ENCODE assay signal across 19 cellular contexts in genomic region chr17:72396121-72396520, GRCh38.
DNase-seq lines count a peak whose midpoint lies in the region; ATAC-seq, FAIRE-seq and TF ChIP-seq lines count a peak whose summit lies in the region.
"Had no signal": no experiment of that assay in that cellular context is flagged by ENCODE, and none has a peak within 500 bp of the region (broad histone marks: within the 10 kb centered on the region; RNA-seq: fewer than 3 reads in every experiment).

No MANE protein-coding gene starts in this region.

- no TSS peak for BruUV-seq in IMR-90 (replicated peaks; lab: Mats Ljungman, UMichigan)
- no TSS peak for BruUV-seq in PC-9 (replicated peaks; lab: Mats Ljungman, UMichigan)

- H2BK20ac ChIP-seq in IMR-90 (ENCODE audit: low read depth, low read length): peak overlapping the region; percentile 97

- no peak overlapping the region for H3K56ac ChIP-seq in IMR-90 (ENCODE audit: extremely low read depth, insufficient read depth, low read length)

- DNase-seq in A549 (ENCODE audit: low read depth in 1 of 2, low spot score in 1 of 2) (no peak), IMR-90 (no peak), RWPE2 (ENCODE audit: low spot score) (no peak), PC-9 (no peak), NOMO-1 treated with dmso at 0.1 percent for 144 hours (lab: John Stamatoyannopoulos, UW; ENCODE audit: unreplicated experiment) (no peak)
- DNase-seq in stimulated activated CD4-positive, alpha-beta T cell treated with anti-CD3 and anti-CD28 coated beads, Interleukin-2, amount 100 ng/mL, for 24 hours: no peak
- DNase-seq: 8988T; C1 segment of cervical spinal cord; CD4-positive, alpha-beta memory T cell; COR-L47; DMS153; DND-41; GDM1; GOT3; HFFc6 had no signal

- peak overlapping the region; percentile 2 to 85; a peak in 3 of 6 replicates for H3K27ac ChIP-seq in A549
- H3K27ac ChIP-seq in IMR-90 (ENCODE audit: insufficient read depth, low read length): no peak overlapping the region
- peak overlapping the region; percentile 23 for H3K27ac ChIP-seq in RWPE2 (ENCODE audit: poor library complexity, severe bottlenecking)
- no peak overlapping the region for H3K27ac ChIP-seq in PC-9

- no peak overlapping the region for H3K18ac ChIP-seq in IMR-90 (ENCODE audit: low read depth, low read length)

- WGBS in A549 (ENCODE audit: missing lambda C conversion rate): 95% methylated on average over 3 of the region's 3 CpGs
- whole genome bisulfite sequencing in IMR-90 (ENCODE audit: extremely low coverage in 2 of 2, insufficient read length in 1 of 2), 2 experiments: 100% methylated on average over 1 of the region's 3 CpGs; no CpG with 5 or more reads in 1 of the 2 experiments

- TF ChIP-seq RAD21 in A549 (conservative IDR thresholded peaks at IDR 0.05 in 1 of 2, IDR thresholded peaks at IDR 0.05 in 1 of 2) (no peak), IMR-90 (IDR thresholded peaks at IDR 0.05; ENCODE audit: low read length) (no peak)

- in situ Hi-C loops in IMR-90 (cut with MboI; ENCODE audit: low sequenced_read_pairs): loop anchor here (25.0 kb wide), 1 partner anchor 816 kb away; no protein-coding TSS in a partner anchor

- peak overlapping the region in 1 of 2 experiments; percentile 39; a peak in 2 of 4 replicates for H4K8ac ChIP-seq in IMR-90 (ENCODE audit: low read depth in 2 of 2, low read length in 2 of 2)

- peak overlapping the region; percentile 87 for H2AK5ac ChIP-seq in IMR-90 (ENCODE audit: low read depth, low read length)

- no peak overlapping the region for H3K23ac ChIP-seq in IMR-90 (ENCODE audit: low read depth, low read length)

- H3K36me3 ChIP-seq in IMR-90 (ENCODE audit: control insufficient read depth, insufficient read depth, low read length) (no peaks in the 10 kb centered on the region), RWPE2 (ENCODE audit: low read depth) (no peaks in the 10 kb centered on the region), PC-9 (ENCODE audit: low read depth) (no peaks in the 10 kb centered on the region)
- H3K36me3 ChIP-seq: HAP-1 had no signal

- H4K20me1 ChIP-seq in IMR-90 (ENCODE audit: insufficient read depth, low read length): no peaks in the 10 kb centered on the region; the same call in 1 of the 2 replicates
- no peaks in the 10 kb centered on the region for H4K20me1 ChIP-seq in PC-9 (ENCODE audit: insufficient read depth)

- H3K4me2 ChIP-seq in A549: no peak overlapping the region
- no peak overlapping the region for H3K4me2 ChIP-seq in IMR-90 (ENCODE audit: low read depth, low read length)
- no peak overlapping the region for H3K4me2 ChIP-seq in PC-9

- no peaks in the 10 kb centered on the region for H3K9me2 ChIP-seq in PC-9 (ENCODE audit: insufficient read depth)

- peaks cover 34% of the 10 kb centered on the region for H3K9me1 ChIP-seq in IMR-90 (ENCODE audit: insufficient read depth, low read length)

- TF ChIP-seq EP300 in A549 (IDR thresholded peaks at IDR 0.05): no peak

- peak overlapping the region; percentile 30 for H3K14ac ChIP-seq in IMR-90 (replicated peaks; ENCODE audit: low read depth, low read length)

- H2AFZ ChIP-seq in IMR-90 (replicated peaks; ENCODE audit: low read length, poor library complexity) (no peak overlapping the region), PC-9 (no peak overlapping the region)

- H3K27me3 ChIP-seq in IMR-90 (ENCODE audit: control insufficient read depth, insufficient read depth, low read length) (no peaks in the 10 kb centered on the region), RWPE2 (ENCODE audit: insufficient read depth, poor library complexity, severe bottlenecking) (no peaks in the 10 kb centered on the region), PC-9 (ENCODE audit: insufficient read depth, low read depth) (no peaks in the 10 kb centered on the region)

- TF ChIP-seq CTCF in A549 (IDR thresholded peaks at IDR 0.05) (no peak), IMR-90 (conservative IDR thresholded peaks at IDR 0.05; ENCODE audit: low read depth, low read length) (no peak), RWPE2 (IDR thresholded peaks at IDR 0.05; ENCODE audit: poor library complexity, severe bottlenecking) (no peak), PC-9 (conservative IDR thresholded peaks at IDR 0.05) (no peak)

- no peak overlapping the region for H3K9ac ChIP-seq in IMR-90 (ENCODE audit: low read depth, low read length)

- CTCF ChIA-PET in A549 (lab: Yijun Ruan, JAX): interaction anchor here (1.3 to 2.6 kb wide), 2 partner anchors 13 to 143 kb away, joined by 3 to 14 read pairs; no protein-coding TSS in a partner anchor
- CTCF ChIA-PET in IMR-90 (lab: Yijun Ruan, JAX): interaction anchor here (0.6 kb wide), 1 partner anchor 1629 kb away, joined by 5 read pairs; no protein-coding TSS in a partner anchor
- CTCF ChIA-PET in PC-9 (lab: Charles Lee): no interaction called here

- H3K4me3 ChIP-seq in A549 (no peak overlapping the region), IMR-90 (ENCODE audit: insufficient read depth, low read depth, low read length) (no peak overlapping the region), RWPE2 (ENCODE audit: severe bottlenecking) (no peak overlapping the region), PC-9 (no peak overlapping the region)
- H3K4me3 ChIP-seq: HAP-1 had no signal

- H2AK9ac ChIP-seq in IMR-90 (replicated peaks; ENCODE audit: low read depth, low read length, poor library complexity): no peak overlapping the region

- H4K91ac ChIP-seq in IMR-90 (ENCODE audit: insufficient read depth, low read depth, low read length): peak overlapping the region; percentile 37; the same call in 1 of the 2 replicates

- H3K79me2 ChIP-seq in PC-9 (ENCODE audit: low read depth): peaks cover 4% of the 10 kb centered on the region; the same call in 1 of the 2 replicates

- no peaks in the 10 kb centered on the region for H3K9me3 ChIP-seq in A549
- H3K9me3 ChIP-seq in IMR-90 (ENCODE audit: control insufficient read depth, insufficient read depth, low read length): no peaks in the 10 kb centered on the region
- no peaks in the 10 kb centered on the region for H3K9me3 ChIP-seq in RWPE2 (ENCODE audit: severe bottlenecking)
- H3K9me3 ChIP-seq in PC-9 (ENCODE audit: insufficient read depth, low read depth): peaks cover 3% of the 10 kb centered on the region; the same call in 1 of the 2 replicates
- H3K9me3 ChIP-seq: HAP-1 had no signal

- ATAC-seq in A549 (no peak), IMR-90 (ENCODE audit: low read depth) (no peak), RWPE2 (ENCODE audit: low read depth) (no peak)

- H3F3A ChIP-seq in PC-9 (ENCODE audit: insufficient read depth, low read depth): peaks cover 51% of the 10 kb centered on the region

- H3K79me1 ChIP-seq in IMR-90 (ENCODE audit: low read depth in 1 of 2, low read length in 2 of 2): peaks cover 0 to 44% of the 10 kb centered on the region in 2 experiments; a peak in 2 of 4 replicates

- no peak overlapping the region for H2BK5ac ChIP-seq in IMR-90 (ENCODE audit: low read depth, low read length, poor library complexity, severe bottlenecking)

- H4K5ac ChIP-seq in IMR-90 (ENCODE audit: low read depth, low read length): no peak overlapping the region

- intact Hi-C loops in IMR-90 (cut with micrococcal nuclease): no loop called here
- intact Hi-C loops in PC-9 (cut with micrococcal nuclease; ENCODE audit: unreplicated experiment): no loop called here

- peak overlapping the region; percentile 99 for H2BK120ac ChIP-seq in IMR-90 (ENCODE audit: low read depth, low read length)

- H2BK15ac ChIP-seq in IMR-90 (ENCODE audit: low read depth, low read length): peak overlapping the region; percentile 15; the same call in 2 of the 3 replicates

- POLR2A ChIA-PET in A549 (lab: Yijun Ruan, JAX) (no interaction called here), IMR-90 (lab: Charles Lee; ENCODE audit: unreplicated experiment) (no interaction called here), PC-9 (lab: Charles Lee; ENCODE audit: unreplicated experiment) (interaction anchor here (0.7 kb wide), 1 partner anchor 15 kb away, joined by 5 read pairs; no protein-coding TSS in a partner anchor)

- peaks cover 82% of the 10 kb centered on the region for H3K4me1 ChIP-seq in A549
- peaks cover 38% of the 10 kb centered on the region for H3K4me1 ChIP-seq in IMR-90 (ENCODE audit: control insufficient read depth, insufficient read depth, low read length)
- H3K4me1 ChIP-seq in RWPE2 (ENCODE audit: insufficient read depth, poor library complexity, severe bottlenecking): peaks cover 37% of the 10 kb centered on the region
- H3K4me1 ChIP-seq in PC-9 (replicated peaks; ENCODE audit: insufficient read depth): peaks cover 56% of the 10 kb centered on the region
- H3K4me1 ChIP-seq: HAP-1 had no signal

- peak overlapping the region; percentile 97; the same call in 1 of the 2 replicates for H3K4ac ChIP-seq in IMR-90 (ENCODE audit: low read depth, low read length)

- no peak for FAIRE-seq in A549 (lab: Jason Lieb, UNC)
- FAIRE-seq: GM12891, GM18507, H54 had no signal

- dilution Hi-C loops in IMR-90 (cut with HindIII; ENCODE audit: low sequenced_read_pairs, unreplicated experiment): no loop called here

- TF ChIP-seq POLR2A in A549 (IDR thresholded peaks at IDR 0.05; ENCODE audit: low read length): no peak
- no peak for TF ChIP-seq POLR2A in IMR-90 (IDR thresholded peaks at IDR 0.05; ENCODE audit: low read depth, low read length)

TF ChIP-seq in A549, 52 proteins besides CTCF, POLR2A, EP300 and RAD21 (continues in another document):
- TF ChIP-seq POLR2AphosphoS2 (conservative IDR thresholded peaks at IDR 0.05; ENCODE audit: low read length): no peak
- TF ChIP-seq HOXB5 (CRISPR knock-in tag; IDR thresholded peaks at IDR 0.05): no peak
- TF ChIP-seq ZFP36 (IDR thresholded peaks at IDR 0.05; ENCODE audit: borderline replicate concordance, partially characterized antibody): no peak

TF ChIP-seq in IMR-90, 13 proteins besides CTCF, POLR2A, EP300 and RAD21 (continues in another document):
- TF ChIP-seq NFE2L2 (IDR thresholded peaks at IDR 0.05; ENCODE audit: low read depth, low read length) (no peak), SMC3 (IDR thresholded peaks at IDR 0.05; ENCODE audit: low read depth, low read length) (no peak), ELK1 (IDR thresholded peaks at IDR 0.05; ENCODE audit: borderline replicate concordance, low read depth, low read length) (no peak), USF2 (IDR thresholded peaks at IDR 0.05; ENCODE audit: low read depth, low read length) (no peak)

Comparison
In these comparisons a context has a peak if more than half of its experiments do, and no peak if none do; other contexts are left out.
1. H3K27ac ChIP-seq: peak in A549 (2 of 2) and RWPE2 (single experiment); none in IMR-90 (single experiment) and PC-9 (single experiment).